In the genomic region with DNA sequence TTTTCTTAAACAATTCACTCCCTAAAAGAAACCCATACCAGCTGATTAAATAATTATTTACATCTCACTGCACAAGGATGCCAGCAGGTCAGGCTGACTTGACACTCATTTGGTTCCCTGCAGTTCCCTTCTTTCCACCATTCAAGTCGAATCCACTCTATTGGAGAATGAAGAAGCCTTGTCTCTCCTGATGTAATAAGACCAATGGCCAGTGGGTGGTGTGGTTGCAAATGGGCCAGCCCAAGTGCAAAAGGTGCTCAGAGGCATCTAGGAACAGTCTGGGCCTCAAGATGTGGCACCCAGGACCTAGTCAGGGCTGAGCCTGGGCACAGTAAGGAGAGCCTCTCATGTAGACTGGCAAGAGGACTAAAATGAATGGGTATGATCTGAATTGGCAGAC, we compare ENCODE assay signal across 16 cellular contexts. TPM values are rescaled to one million over a fixed set of nuclear protein-coding genes. Genes with fewer than 3 reads are reported as not detected.
DNase-seq lines count a peak whose midpoint lies in the region; ATAC-seq and TF ChIP-seq lines count a peak whose summit lies in the region.
"Had no signal": no experiment of that assay in that cellular context is flagged by ENCODE, and none has a peak within 500 bp of the region (broad histone marks: within the 10 kb centered on the region; RNA-seq: fewer than 3 reads in every experiment).

No MANE protein-coding gene starts in this region.

- in situ Hi-C loops in SK-MEL-5 (cut with HindIII; ENCODE audit: low pct_unique_long_range_greater_than_20kb, low sequenced_read_pairs) = no loop called here

- H4K20me1 ChIP-seq in GM23338 (replicated peaks; ENCODE audit: insufficient read depth) = no peaks in the 10 kb centered on the region

- H3K4me1 Mint-ChIP-seq in GM23338 = peaks cover under 1% of the 10 kb centered on the region; the same call in 1 of the 3 replicates

- no peak overlapping the region for H3K27ac Mint-ChIP-seq in GM23338

- no peak overlapping the region for H3K4me3 Mint-ChIP-seq in GM23338

- no peaks in the 10 kb centered on the region; the same call in 1 of the 3 replicates for H3K9me3 Mint-ChIP-seq in GM23338

- H3K27me3 Mint-ChIP-seq in GM23338 (ENCODE audit: insufficient read depth, low read depth, poor library complexity) = no peaks in the 10 kb centered on the region

- no peak overlapping the region for H3K4me2 ChIP-seq in GM23338

- H2AFZ ChIP-seq in GM23338 = no peak overlapping the region; the same call in 1 of the 2 replicates

- TF ChIP-seq CTCF in GM06990 (IDR thresholded peaks at IDR 0.05; ENCODE audit: insufficient read depth, low read length, poor library complexity, severe bottlenecking) (peak; percentile 59), GM23338 (conservative IDR thresholded peaks at IDR 0.05; ENCODE audit: low read depth in 2 of 2) (peak; percentile 61 to 62)

- 0 out of 2 replicates have a peak, but pooled peaks cover 2% of the 10 kb centered on the region for H3K9me2 ChIP-seq in GM23338 (ENCODE audit: insufficient read depth)

- no peaks in the 10 kb centered on the region for H3K36me3 Mint-ChIP-seq in GM23338 (ENCODE audit: low read depth)

- H3K27ac ChIP-seq in GM23338 (ENCODE audit: low read depth) = no peak overlapping the region
- H3K27ac ChIP-seq: thoracic aorta had no signal

- no peaks in the 10 kb centered on the region for H3K79me2 ChIP-seq in GM23338 (replicated peaks; ENCODE audit: insufficient read depth)

- DNase-seq in GM06990 (ENCODE audit: extremely low read depth, insufficient read length) = no peak
- peak; percentile 77 for DNase-seq in GM23338 (ENCODE audit: low spot score)
- peak; percentile 49 for DNase-seq in SK-MEL-5 (ENCODE audit: low read depth, low spot score)
- peak; percentile 62 for DNase-seq in islet precursor cell
- no peak for DNase-seq in activated CD4-positive, alpha-beta T cell treated with anti-CD3 and anti-CD28 coated beads for 48 hours
- DNase-seq: activated CD4-positive, alpha-beta T cell treated with anti-CD3 and anti-CD28 coated beads, Interleukin-2, amount 50 U/mL, for 48 hours; activated gamma-delta T cell treated with Interleukin-2 at 50 U/mL for 16 hours; caudate nucleus; NCI-H187; occipital lobe; T-helper 2 cell had no signal

- no peaks in the 10 kb centered on the region for H3K27me3 ChIP-seq in GM06990 (replicated peaks; ENCODE audit: control insufficient read depth, insufficient read depth, low read length)
- no peaks in the 10 kb centered on the region for H3K27me3 ChIP-seq in GM23338 (ENCODE audit: insufficient read depth)

- no peaks in the 10 kb centered on the region; the same call in 1 of the 2 replicates for H3K4me1 ChIP-seq in GM23338 (ENCODE audit: insufficient read depth)
- H3K4me1 ChIP-seq: Caco-2 had no signal

- ATAC-seq in GM23338 = peak; percentile 88
- ATAC-seq in HG03432 (IDR thresholded peaks at IDR 0.05; ENCODE audit: unreplicated experiment) = no peak
- no peak for ATAC-seq in GM21367 (IDR thresholded peaks at IDR 0.05; ENCODE audit: unreplicated experiment)

- no peaks in the 10 kb centered on the region for H3F3A ChIP-seq in GM23338 (replicated peaks; ENCODE audit: low read depth)

- H3K36me3 ChIP-seq in GM06990 (ENCODE audit: control insufficient read depth, insufficient read depth, low read length) (no peaks in the 10 kb centered on the region), GM23338 (ENCODE audit: insufficient read depth) (no peaks in the 10 kb centered on the region)
- H3K36me3 ChIP-seq: thoracic aorta had no signal

- H3K4me3 ChIP-seq in GM06990 (replicated peaks; ENCODE audit: low read depth, low read length) (no peak overlapping the region), GM23338 (no peak overlapping the region)
- H3K4me3 ChIP-seq: thoracic aorta had no signal

TF ChIP-seq in GM23338, 12 proteins besides CTCF, POLR2A, EP300 and RAD21:
- TF ChIP-seq CREB1 (CRISPR knock-in tag; IDR thresholded peaks at IDR 0.05; ENCODE audit: low read depth) (no peak), STAT1 (IDR thresholded peaks at IDR 0.05; ENCODE audit: unreplicated experiment) (no peak), ZNF114 (CRISPR knock-in tag; IDR thresholded peaks at IDR 0.05) (no peak), ZNF331 (CRISPR knock-in tag; IDR thresholded peaks at IDR 0.05; ENCODE audit: low read depth) (no peak), POLR2AphosphoS5 (IDR thresholded peaks at IDR 0.05; ENCODE audit: low read depth) (no peak)
- TF ChIP-seq, protein P1, sequence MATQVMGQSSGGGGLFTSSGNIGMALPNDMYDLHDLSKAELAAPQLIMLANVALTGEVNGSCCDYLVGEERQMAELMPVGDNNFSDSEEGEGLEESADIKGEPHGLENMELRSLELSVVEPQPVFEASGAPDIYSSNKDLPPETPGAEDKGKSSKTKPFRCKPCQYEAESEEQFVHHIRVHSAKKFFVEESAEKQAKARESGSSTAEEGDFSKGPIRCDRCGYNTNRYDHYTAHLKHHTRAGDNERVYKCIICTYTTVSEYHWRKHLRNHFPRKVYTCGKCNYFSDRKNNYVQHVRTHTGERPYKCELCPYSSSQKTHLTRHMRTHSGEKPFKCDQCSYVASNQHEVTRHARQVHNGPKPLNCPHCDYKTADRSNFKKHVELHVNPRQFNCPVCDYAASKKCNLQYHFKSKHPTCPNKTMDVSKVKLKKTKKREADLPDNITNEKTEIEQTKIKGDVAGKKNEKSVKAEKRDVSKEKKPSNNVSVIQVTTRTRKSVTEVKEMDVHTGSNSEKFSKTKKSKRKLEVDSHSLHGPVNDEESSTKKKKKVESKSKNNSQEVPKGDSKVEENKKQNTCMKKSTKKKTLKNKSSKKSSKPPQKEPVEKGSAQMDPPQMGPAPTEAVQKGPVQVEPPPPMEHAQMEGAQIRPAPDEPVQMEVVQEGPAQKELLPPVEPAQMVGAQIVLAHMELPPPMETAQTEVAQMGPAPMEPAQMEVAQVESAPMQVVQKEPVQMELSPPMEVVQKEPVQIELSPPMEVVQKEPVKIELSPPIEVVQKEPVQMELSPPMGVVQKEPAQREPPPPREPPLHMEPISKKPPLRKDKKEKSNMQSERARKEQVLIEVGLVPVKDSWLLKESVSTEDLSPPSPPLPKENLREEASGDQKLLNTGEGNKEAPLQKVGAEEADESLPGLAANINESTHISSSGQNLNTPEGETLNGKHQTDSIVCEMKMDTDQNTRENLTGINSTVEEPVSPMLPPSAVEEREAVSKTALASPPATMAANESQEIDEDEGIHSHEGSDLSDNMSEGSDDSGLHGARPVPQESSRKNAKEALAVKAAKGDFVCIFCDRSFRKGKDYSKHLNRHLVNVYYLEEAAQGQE (IDR thresholded peaks at IDR 0.05; ENCODE audit: unreplicated experiment) = no peak
- TF ChIP-seq, protein P2, sequence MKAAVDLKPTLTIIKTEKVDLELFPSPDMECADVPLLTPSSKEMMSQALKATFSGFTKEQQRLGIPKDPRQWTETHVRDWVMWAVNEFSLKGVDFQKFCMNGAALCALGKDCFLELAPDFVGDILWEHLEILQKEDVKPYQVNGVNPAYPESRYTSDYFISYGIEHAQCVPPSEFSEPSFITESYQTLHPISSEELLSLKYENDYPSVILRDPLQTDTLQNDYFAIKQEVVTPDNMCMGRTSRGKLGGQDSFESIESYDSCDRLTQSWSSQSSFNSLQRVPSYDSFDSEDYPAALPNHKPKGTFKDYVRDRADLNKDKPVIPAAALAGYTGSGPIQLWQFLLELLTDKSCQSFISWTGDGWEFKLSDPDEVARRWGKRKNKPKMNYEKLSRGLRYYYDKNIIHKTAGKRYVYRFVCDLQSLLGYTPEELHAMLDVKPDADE (IDR thresholded peaks at IDR 0.05) = no peak

RNA-seq across cellular contexts. Expression of a gene that starts 9.3 kb away (rescaled TPM):
- total RNA-seq in GM23338 (2014; rRNA removed; shearing (Covaris generic)) = not detected in 2 replicates
- polyA plus RNA-seq in GM23338 (2016; fragmentation: Nextera tagmentation; extraction: Ambion mirVana) = not detected in 2 replicates
- not detected in 2 replicates for total RNA-seq in SK-MEL-5 (2014; rRNA removed; shearing (Covaris generic))
- not detected in 2 replicates for polyA plus RNA-seq in SK-MEL-5 (2015; cell fraction: cytosol; rRNA removed)
- not detected in 2 replicates for polyA plus RNA-seq in SK-MEL-5 (2015; cell fraction: nucleus; rRNA removed)
- total RNA-seq: Caco-2, lung microvascular endothelial cell, occipital lobe, thoracic aorta had no signal

Comparison
In these comparisons a context has a peak if more than half of its experiments do, and no peak if none do; other contexts are left out.
1. DNase-seq: peak in GM23338 (single experiment), SK-MEL-5 (single experiment) and islet precursor cell (single experiment); none in GM06990 (single experiment) and activated CD4-positive, alpha-beta T cell treated with anti-CD3 and anti-CD28 coated beads for 48 hours (single experiment).